Comparison of ENCODE assay signal across 8 cellular contexts in genomic region chr7:69695998-69696657, GRCh38.
DNase-seq lines count a peak whose midpoint lies in the region; ATAC-seq and TF ChIP-seq lines count a peak whose summit lies in the region.

No MANE protein-coding gene starts in this region.

- peaks cover 4% of the 10 kb centered on the region for H3K36me3 ChIP-seq in OCI-LY7 (ENCODE audit: insufficient read depth, low read length)
- no peaks in the 10 kb centered on the region for H3K36me3 ChIP-seq in testis (ENCODE audit: low read depth, missing control alignments)
- H3K36me3 ChIP-seq in body of pancreas (replicated peaks in 1 of 2; ENCODE audit: insufficient read depth in 1 of 2, low read depth in 2 of 2): no peaks in the 10 kb centered on the region

- DNase-seq in GM12865 (ENCODE audit: low read depth) (peak; percentile 93), OCI-LY7 (ENCODE audit: low spot score) (peak; percentile 95), testis (no peak), COR-L47 (lab: John Stamatoyannopoulos, UW) (no peak), body of pancreas (no peak)
- DNase-seq in stimulated activated naive CD4-positive, alpha-beta T cell (lab: John Stamatoyannopoulos, UW): no peak

- TF ChIP-seq POLR2A in testis (IDR thresholded peaks at IDR 0.05) (no peak), body of pancreas (IDR thresholded peaks at IDR 0.05) (no peak)

- POLR2A ChIA-PET in OCI-LY7 (lab: Charles Lee): interaction anchor here (0.7 to 2.1 kb wide), 4 partner anchors 9 to 70 kb away, joined by 3 to 8 read pairs (median 4); no protein-coding TSS in a partner anchor

- no TSS peak for BruUV-seq in OCI-LY7 (replicated peaks; lab: Mats Ljungman, UMichigan)

- no peaks in the 10 kb centered on the region for H3K27me3 ChIP-seq in testis
- H3K27me3 ChIP-seq in body of pancreas: no peaks in the 10 kb centered on the region

- peaks cover 88% of the 10 kb centered on the region for H3K79me2 ChIP-seq in OCI-LY7 (ENCODE audit: insufficient read depth, low read depth, low read length)

- H3K4me1 ChIP-seq in OCI-LY7 (ENCODE audit: insufficient read depth, low read length, poor library complexity, severe bottlenecking) (peaks cover 96% of the 10 kb centered on the region), testis (no peaks in the 10 kb centered on the region), body of pancreas (no peaks in the 10 kb centered on the region)

- TF ChIP-seq CTCF in GM12865 (IDR thresholded peaks at IDR 0.05; ENCODE audit: insufficient read depth, low read depth, low read length, missing control alignments) (no peak), OCI-LY7 (conservative IDR thresholded peaks at IDR 0.05; ENCODE audit: low read length) (no peak), testis (IDR thresholded peaks at IDR 0.05) (no peak), body of pancreas (IDR thresholded peaks at IDR 0.05) (no peak)

- H3K27ac ChIP-seq in OCI-LY7 (ENCODE audit: low read depth, low read length, poor library complexity, severe bottlenecking) (peak overlapping the region; percentile 98), testis (no peak overlapping the region), body of pancreas (no peak overlapping the region)

- CTCF ChIA-PET in OCI-LY7 (lab: Charles Lee; ENCODE audit: unreplicated experiment): no interaction called here

- H3K4me2 ChIP-seq in OCI-LY7 (ENCODE audit: low read length): peak overlapping the region; percentile 86

- intact Hi-C loops in OCI-LY7 (cut with micrococcal nuclease; ENCODE audit: unreplicated experiment): loop anchor here (1.0 to 10.0 kb wide), 10 partner anchors 43 to 999 kb away; partner anchors contain the start of gene AUTS2
- intact Hi-C loops in testis (cut with DNase I; ENCODE audit: low total_unique reads): no loop called here
- intact Hi-C loops in body of pancreas (cut with DNase I): no loop called here

- WGBS in testis, 2 donors: 81 to 88% methylated on average over 8 of the region's 8 CpGs
- WGBS in body of pancreas, 2 donors: 72 to 79% methylated on average over 8 of the region's 8 CpGs

- H3K9me2 ChIP-seq in OCI-LY7 (ENCODE audit: insufficient read depth, low read length): no peaks in the 10 kb centered on the region

- H3K9me3 ChIP-seq in OCI-LY7 (ENCODE audit: low read length) (no peaks in the 10 kb centered on the region; the same call in 1 of the 2 replicates), testis (no peaks in the 10 kb centered on the region), body of pancreas (no peaks in the 10 kb centered on the region)

- H3K4me3 ChIP-seq in GM12865 (ENCODE audit: low read depth, low read length) (no peak overlapping the region), OCI-LY7 (ENCODE audit: low read depth, low read length, poor library complexity, severe bottlenecking) (peak overlapping the region; percentile 58), testis (no peak overlapping the region), body of pancreas (no peak overlapping the region)

- no peaks in the 10 kb centered on the region for H4K20me1 ChIP-seq in OCI-LY7 (ENCODE audit: insufficient read depth, low read length)

- ATAC-seq in GM19452 (IDR thresholded peaks at IDR 0.05; ENCODE audit: unreplicated experiment) (peak; percentile 81), HG03060 (IDR thresholded peaks at IDR 0.05; ENCODE audit: low read depth, unreplicated experiment) (peak; percentile 67), body of pancreas (no peak)

- H2AFZ ChIP-seq in OCI-LY7 (ENCODE audit: low read length): peak overlapping the region; percentile 7; the same call in 1 of the 2 replicates

Comparison
In these comparisons a context has a peak if more than half of its experiments do, and no peak if none do; other contexts are left out.
1. DNase-seq: peak in GM12865 (single experiment) and OCI-LY7 (single experiment); none in testis (single experiment), COR-L47 (single experiment), body of pancreas (0 of 4) and stimulated activated naive CD4-positive, alpha-beta T cell (0 of 6).